1 cellular context compared by ENCODE assay signal in genomic region chr2:207166039-207166348, GRCh38.
A peak's percentile ranks its signal among the peaks of the same experiment; 100 is the strongest.
TF ChIP-seq lines count a peak whose summit lies in the region.

No MANE protein-coding gene starts in this region.

TF ChIP-seq in SK-N-SH, 30 proteins besides CTCF, POLR2A, EP300 and RAD21 (continued from another document):
- TF ChIP-seq ZBTB33 (IDR thresholded peaks at IDR 0.05; ENCODE audit: borderline replicate concordance, low read depth) (peak; percentile 18; the same call in 1 of the 2 replicates), REST (IDR thresholded peaks at IDR 0.05; ENCODE audit: low read depth, low read length) (no peak), MAX (IDR thresholded peaks at IDR 0.05; ENCODE audit: low read depth) (peak; percentile 54; the same call in 1 of the 2 replicates), JUND (IDR thresholded peaks at IDR 0.05) (no peak), TEAD4 (IDR thresholded peaks at IDR 0.05; ENCODE audit: borderline replicate concordance, insufficient read depth) (no peak), SIN3A (IDR thresholded peaks at IDR 0.05; ENCODE audit: borderline replicate concordance, low read depth, low read length) (no peak), USF1 (IDR thresholded peaks at IDR 0.05; ENCODE audit: borderline replicate concordance, low read depth) (peak; percentile 4; the same call in 1 of the 2 replicates), FOXJ3 (CRISPR knock-in tag; IDR thresholded peaks at IDR 0.05) (0 out of 2 replicates have a peak, but pooled peaks have one; percentile 55), NFIC (IDR thresholded peaks at IDR 0.05; ENCODE audit: borderline replicate concordance) (no peak), FOXM1 (IDR thresholded peaks at IDR 0.05; ENCODE audit: low read depth) (no peak), EZH2phosphoT487 (IDR thresholded peaks at IDR 0.05; ENCODE audit: borderline replicate concordance, low read depth) (no peak), CHD2 (IDR thresholded peaks at IDR 0.05; ENCODE audit: low read length, partially characterized antibody) (peak; percentile 5), PBX3 (IDR thresholded peaks at IDR 0.05) (0 out of 2 replicates have a peak, but pooled peaks have one; percentile 20)
